Comparison of ENCODE assay signal across 25 cellular contexts in genomic region chr4:150235317-150235716, GRCh38.
DNase-seq lines count a peak whose midpoint lies in the region; ATAC-seq and TF ChIP-seq lines count a peak whose summit lies in the region.
"Had no signal": no experiment of that assay in that cellular context is flagged by ENCODE, and none has a peak within 500 bp of the region (broad histone marks: within the 10 kb centered on the region; RNA-seq: fewer than 3 reads in every experiment).

No MANE protein-coding gene starts in this region.

- POLR2A ChIA-PET in Panc1 (lab: Charles Lee), result no interaction called here

- in situ Hi-C loops in Panc1 (cut with HindIII; ENCODE audit: low pct_unique_long_range_greater_than_20kb, low sequenced_read_pairs), result no loop called here

- H3K36me3 ChIP-seq in Panc1 (ENCODE audit: control insufficient read depth, insufficient read depth, low read length) (no peaks in the 10 kb centered on the region; the same call in 1 of the 2 replicates), duodenal mucosa (ENCODE audit: control insufficient read depth in 1 of 2, insufficient read depth in 2 of 2, low read length in 2 of 2) (no peaks in the 10 kb centered on the region), muscle layer of colon (ENCODE audit: insufficient read depth, low read length) (peaks cover 19% of the 10 kb centered on the region), stomach smooth muscle (ENCODE audit: control insufficient read depth in 2 of 2, insufficient read depth in 2 of 2, low read length in 2 of 2) (peaks cover 13 to 25% of the 10 kb centered on the region in 2 donors)
- H3K36me3 ChIP-seq: HAP-1, lower lobe of right lung, ovary had no signal

- intact Hi-C loops in Panc1 (cut with micrococcal nuclease; ENCODE audit: unreplicated experiment), result no loop called here

- no peak overlapping the region for H3K4me3 ChIP-seq in Panc1 (ENCODE audit: low read depth in 2 of 2, low read length in 2 of 2)
- no peak overlapping the region for H3K4me3 ChIP-seq in duodenal mucosa (ENCODE audit: low read depth in 1 of 2, low read length in 2 of 2)
- no peak overlapping the region for H3K4me3 ChIP-seq in muscle layer of colon (ENCODE audit: low read depth in 1 of 2, low read length in 2 of 2)
- no peak overlapping the region for H3K4me3 ChIP-seq in stomach smooth muscle (ENCODE audit: low read length in 2 of 2)
- H3K4me3 ChIP-seq: HAP-1, lower lobe of right lung, ovary had no signal

- no peak for DNase-seq in Panc1 (ENCODE audit: low read depth, low spot score)
- DNase-seq in cerebellum (ENCODE audit: low spot score), result no peak
- DNase-seq in iPS-NIHi11 (ENCODE audit: low spot score), result no peak
- DNase-seq in germinal center (ENCODE audit: low spot score), result no peak
- no peak for DNase-seq in DMS 273 treated with DMSO at 0.1 percent for 48 hours (lab: John Stamatoyannopoulos, UW)
- DNase-seq: activated CD4-positive, alpha-beta memory T cell treated with anti-CD3 and anti-CD28 coated beads, Interleukin-2, amount 10 ng/mL, durations not matched to agents 7 days and 5 days; activated effector memory CD4-positive, alpha-beta T cell treated with anti-CD3 and anti-CD28 coated beads, Interleukin-2, amount 50 U/mL, for 16 hours; CD4-positive, CD25-positive, alpha-beta regulatory T cell; dermis blood vessel endothelial cell; hippocampal formation; islet precursor cell; KG1; lower lobe of right lung; naive B cell; NCI-H2171; NCI-H524 treated with DMSO at 0.1 percent for 48 hours; ovary; right cardiac atrium; substantia nigra; T1000 had no signal

- TF ChIP-seq CTCF in Panc1 (IDR thresholded peaks at IDR 0.05), result no peak; the same call in 1 of the 2 replicates

- H3K27ac ChIP-seq in Panc1 (ENCODE audit: low read length), result peak overlapping the region; percentile 93
- H3K27ac ChIP-seq in duodenal mucosa (ENCODE audit: low read depth, low read length), result peak overlapping the region; percentile 17
- H3K27ac ChIP-seq in muscle layer of colon (ENCODE audit: low read depth, low read length), result peak overlapping the region; percentile 29
- H3K27ac ChIP-seq in stomach smooth muscle (ENCODE audit: low read length), result peak overlapping the region; percentile 32
- H3K27ac ChIP-seq: lower lobe of right lung, ovary, RWPE1 had no signal

- H3K9ac ChIP-seq in duodenal mucosa (ENCODE audit: low read depth in 1 of 2, low read length in 2 of 2) (no peak overlapping the region), muscle layer of colon (ENCODE audit: low read length) (no peak overlapping the region), stomach smooth muscle (ENCODE audit: low read length in 2 of 2) (no peak overlapping the region)

- CTCF ChIA-PET in Panc1 (lab: Charles Lee), result no interaction called here

- H3K27me3 ChIP-seq in Panc1 (ENCODE audit: control insufficient read depth, insufficient read depth, low read length) (no peaks in the 10 kb centered on the region), duodenal mucosa (ENCODE audit: control insufficient read depth in 1 of 2, insufficient read depth in 2 of 2, low read length in 2 of 2) (no peaks in the 10 kb centered on the region), muscle layer of colon (ENCODE audit: control insufficient read depth in 1 of 2, insufficient read depth in 2 of 2, low read length in 2 of 2) (no peaks in the 10 kb centered on the region), stomach smooth muscle (ENCODE audit: control insufficient read depth in 1 of 2, insufficient read depth in 2 of 2, low read length in 2 of 2) (no peaks in the 10 kb centered on the region)
- H3K27me3 ChIP-seq: ovary had no signal

- no TSS peak for BruUV-seq in Panc1 (replicated peaks; lab: Mats Ljungman, UMichigan)

- H3K9me3 ChIP-seq in Panc1 (ENCODE audit: control insufficient read depth, insufficient read depth, low read depth, low read length), result no peaks in the 10 kb centered on the region
- no peaks in the 10 kb centered on the region for H3K9me3 ChIP-seq in duodenal mucosa (ENCODE audit: control insufficient read depth in 1 of 2, low read length in 2 of 2)
- no peaks in the 10 kb centered on the region for H3K9me3 ChIP-seq in muscle layer of colon (ENCODE audit: low read length)
- H3K9me3 ChIP-seq in stomach smooth muscle (ENCODE audit: control insufficient read depth in 2 of 2, low read length in 2 of 2), result no peaks in the 10 kb centered on the region
- H3K9me3 ChIP-seq: HAP-1, lower lobe of right lung, ovary had no signal

- H3K4me1 ChIP-seq in Panc1 (ENCODE audit: control insufficient read depth, insufficient read depth, low read length) (peaks cover 37% of the 10 kb centered on the region), duodenal mucosa (ENCODE audit: control insufficient read depth in 1 of 2, insufficient read depth in 2 of 2, low read length in 2 of 2) (peaks cover 0 to 5% of the 10 kb centered on the region in 2 donors), muscle layer of colon (ENCODE audit: insufficient read depth, low read length) (peaks cover 23% of the 10 kb centered on the region), stomach smooth muscle (ENCODE audit: control insufficient read depth, insufficient read depth, low read length) (peaks cover 5% of the 10 kb centered on the region)
- H3K4me1 ChIP-seq: lower lobe of right lung had no signal

- no peak for ATAC-seq in Panc1
- ATAC-seq: lower lobe of right lung, right cardiac atrium had no signal

Comparison
In these comparisons a context has a peak if more than half of its experiments do, and no peak if none do; other contexts are left out.
1. H3K27ac ChIP-seq: peak in every context shown above with its lines; median percentile 93 in Panc1; 32 in stomach smooth muscle; 29 in muscle layer of colon; 17 in duodenal mucosa.